9 cellular contexts compared by ENCODE assay signal in the genomic region with DNA sequence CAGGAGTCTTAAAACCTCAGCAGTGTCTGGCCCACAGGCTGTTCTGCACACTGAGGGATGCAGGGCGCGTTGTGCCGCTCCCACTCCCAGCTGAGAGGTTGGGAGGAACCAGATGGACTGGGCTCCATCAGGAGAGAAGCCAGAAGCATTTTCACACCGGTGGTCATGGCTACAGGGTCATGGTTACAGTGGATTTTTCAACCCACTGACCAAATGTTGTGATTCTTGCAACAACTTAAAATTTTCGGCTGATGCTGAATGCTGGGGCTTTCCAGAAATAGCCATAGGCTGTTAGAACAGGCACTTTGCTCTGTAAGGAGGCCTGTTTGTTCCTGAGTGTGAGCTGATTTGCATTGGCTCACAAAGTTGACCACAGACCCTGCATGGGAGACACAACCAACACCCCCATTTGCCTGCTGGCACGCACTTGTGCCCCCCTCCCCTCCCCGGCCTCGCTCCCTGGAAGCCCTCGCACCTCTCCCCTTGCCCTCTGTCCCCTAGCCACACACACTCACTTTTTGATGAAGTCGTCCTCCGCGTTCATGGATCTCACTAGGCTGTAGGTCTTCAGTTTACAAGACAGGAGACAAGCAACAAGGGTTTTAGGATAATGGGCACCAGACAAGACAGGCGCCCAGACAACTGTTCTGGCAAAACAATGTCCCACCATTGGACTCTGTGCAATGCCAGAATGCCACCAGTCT. TPM values are rescaled to one million over a fixed set of nuclear protein-coding genes. Genes with fewer than 3 reads are reported as not detected.
DNase-seq lines count a peak whose midpoint lies in the region; ATAC-seq and TF ChIP-seq lines count a peak whose summit lies in the region.
"Had no signal": no experiment of that assay in that cellular context is flagged by ENCODE, and none has a peak within 500 bp of the region (broad histone marks: within the 10 kb centered on the region; RNA-seq: fewer than 3 reads in every experiment).

No MANE protein-coding gene starts in this region.

- peaks cover 3% of the 10 kb centered on the region for H3K36me3 Mint-ChIP-seq in T-helper 1 cell treated with Interleukin-12 subunit alpha and Interleukin-12 subunit beta and Interleukin-4 antibody, amounts not matched to agents 30 μg/mL and 1 μg/mL, for 36 hours (ENCODE audit: low read depth)
- peaks cover 9% of the 10 kb centered on the region for H3K36me3 Mint-ChIP-seq in stimulated activated memory B cell treated with anti-CD40 and anti-IgM and Interleukin-4, amounts not matched to agents 10 μg/mL and 1 μg/mL and 100 μg/mL, for 72 hours

- intact Hi-C loops in dorsolateral prefrontal cortex (cut with DNase I) = loop anchor here in 1 of 2 donors (5.0 kb wide), 1 partner anchor 57 kb away; no protein-coding TSS in a partner anchor

- H3K4me1 Mint-ChIP-seq in T-helper 1 cell treated with Interleukin-12 subunit alpha and Interleukin-12 subunit beta and Interleukin-4 antibody, amounts not matched to agents 30 μg/mL and 1 μg/mL, for 36 hours (ENCODE audit: low read depth) = peaks cover 73% of the 10 kb centered on the region
- peaks cover 84% of the 10 kb centered on the region for H3K4me1 Mint-ChIP-seq in stimulated activated memory B cell treated with anti-CD40 and anti-IgM and Interleukin-4, amounts not matched to agents 10 μg/mL and 1 μg/mL and 100 μg/mL, for 72 hours

- no peaks in the 10 kb centered on the region for H3K27me3 Mint-ChIP-seq in T-helper 1 cell treated with Interleukin-12 subunit alpha and Interleukin-12 subunit beta and Interleukin-4 antibody, amounts not matched to agents 30 μg/mL and 1 μg/mL, for 36 hours (ENCODE audit: low read depth)
- H3K27me3 Mint-ChIP-seq in stimulated activated memory B cell treated with anti-CD40 and anti-IgM and Interleukin-4, amounts not matched to agents 10 μg/mL and 1 μg/mL and 100 μg/mL, for 72 hours = no peaks in the 10 kb centered on the region

- H3K4me3 ChIP-seq in dorsolateral prefrontal cortex = peak overlapping the region in 6 of 59 donors; percentile 1 to 35 (median 7)

- peak overlapping the region; percentile 88 for H3K4me3 Mint-ChIP-seq in T-helper 1 cell treated with Interleukin-12 subunit alpha and Interleukin-12 subunit beta and Interleukin-4 antibody, amounts not matched to agents 30 μg/mL and 1 μg/mL, for 36 hours
- peak overlapping the region; percentile 89 for H3K4me3 Mint-ChIP-seq in stimulated activated memory B cell treated with anti-CD40 and anti-IgM and Interleukin-4, amounts not matched to agents 10 μg/mL and 1 μg/mL and 100 μg/mL, for 72 hours

- DNase-seq in T-helper 1 cell = no peak
- DNase-seq in M059J (ENCODE audit: low read depth) = peak; percentile 31
- DNase-seq in dorsolateral prefrontal cortex = peak in 1 of 10 donors; percentile 46
- DNase-seq in nucleus accumbens (lab: John Stamatoyannopoulos, UW) = no peak
- DNase-seq: NCI-H1417 treated with DMSO at 0.1 percent for 48 hours had no signal

- peak overlapping the region in 38 of 59 donors; percentile 1 to 89 (median 36) for H3K27ac ChIP-seq in dorsolateral prefrontal cortex

- no peaks in the 10 kb centered on the region for H3K27me3 ChIP-seq in dorsolateral prefrontal cortex

- peak overlapping the region; percentile 91 for H3K27ac Mint-ChIP-seq in T-helper 1 cell treated with Interleukin-12 subunit alpha and Interleukin-12 subunit beta and Interleukin-4 antibody, amounts not matched to agents 30 μg/mL and 1 μg/mL, for 36 hours
- H3K27ac Mint-ChIP-seq in stimulated activated memory B cell treated with anti-CD40 and anti-IgM and Interleukin-4, amounts not matched to agents 10 μg/mL and 1 μg/mL and 100 μg/mL, for 72 hours = peak overlapping the region; percentile 85

- ATAC-seq in stimulated activated memory B cell treated with anti-CD40 and anti-IgM and Interleukin-4, amounts not matched to agents 10 μg/mL and 1 μg/mL and 100 μg/mL, for 72 hours = peak; percentile 34
- ATAC-seq in GM21526 (IDR thresholded peaks at IDR 0.05; ENCODE audit: low FRiP score, unreplicated experiment) = no peak
- no peak for ATAC-seq in HG02938 (IDR thresholded peaks at IDR 0.05; ENCODE audit: unreplicated experiment)

- TF ChIP-seq CTCF in dorsolateral prefrontal cortex (IDR thresholded peaks at IDR 0.05 in 54 of 56, conservative IDR thresholded peaks at IDR 0.05 in 2 of 56; ENCODE audit: low read depth in 1 of 56, partially characterized antibody in 56 of 56) = no peak

- no peaks in the 10 kb centered on the region for H3K9me3 Mint-ChIP-seq in T-helper 1 cell treated with Interleukin-12 subunit alpha and Interleukin-12 subunit beta and Interleukin-4 antibody, amounts not matched to agents 30 μg/mL and 1 μg/mL, for 36 hours
- H3K9me3 Mint-ChIP-seq in stimulated activated memory B cell treated with anti-CD40 and anti-IgM and Interleukin-4, amounts not matched to agents 10 μg/mL and 1 μg/mL and 100 μg/mL, for 72 hours = no peaks in the 10 kb centered on the region

RNA-seq across cellular contexts. Expression of a gene that starts 3.4 kb away (rescaled TPM):
- 23.2 and 33.2 TPM in 2 replicates for total RNA-seq in M059J (2014; rRNA removed; shearing (Covaris generic))
- total RNA-seq in dorsolateral prefrontal cortex = 100 to 1,000 TPM in 76 of 120 experiments, 10 to 100 TPM in 44; 68.3 to 159 (median 104) TPM
